ENCODE assay signal across 20 cellular contexts in the genomic region with DNA sequence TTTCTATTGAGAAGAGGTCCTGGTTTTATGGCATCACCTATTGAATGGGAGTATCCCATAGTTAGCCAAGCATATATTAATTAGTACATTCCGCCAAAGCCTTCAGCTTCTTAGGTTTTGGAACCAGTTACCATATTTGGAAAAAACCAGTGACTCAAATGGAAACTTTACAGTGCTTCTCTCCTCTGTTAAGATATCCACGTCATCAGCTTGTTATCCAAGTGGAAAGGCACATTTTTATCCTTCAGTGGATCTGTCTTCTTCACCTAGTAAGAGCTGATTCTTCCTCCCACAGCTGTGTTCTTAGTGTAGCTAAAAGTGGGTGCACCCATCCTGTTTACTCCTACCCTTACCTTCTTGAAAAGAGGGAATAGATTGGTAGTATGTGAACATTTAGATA. TPM values are rescaled to one million over a fixed set of nuclear protein-coding genes. Genes with fewer than 3 reads are reported as not detected.
DNase-seq lines count a peak whose midpoint lies in the region; ATAC-seq and TF ChIP-seq lines count a peak whose summit lies in the region.
"Had no signal": no experiment of that assay in that cellular context is flagged by ENCODE, and none has a peak within 500 bp of the region (broad histone marks: within the 10 kb centered on the region; RNA-seq: fewer than 3 reads in every experiment).

No MANE protein-coding gene starts in this region.

- H3K4me3 Mint-ChIP-seq in CD14-positive monocyte = no peak overlapping the region
- H3K4me3 Mint-ChIP-seq in naive thymus-derived CD8-positive, alpha-beta T cell = no peak overlapping the region
- H3K4me3 Mint-ChIP-seq: activated CD8-positive, alpha-beta T cell treated with anti-CD3 and anti-CD28 coated beads, Interleukin-2, amount 10 ng/mL, durations not matched to agents 7 days and 5 days; activated naive CD8-positive, alpha-beta T cell treated with anti-CD3 and anti-CD28 coated beads, Interleukin-2, amount 50 U/mL, for 24 hours; dendritic cell treated with granulocyte-macrophage colony-stimulating factor and Interleukin-4, amounts not matched to agents 40 ng/mL and 50 ng/mL, for 4 days; stimulated activated effector memory CD8-positive, alpha-beta T cell treated with anti-CD3 and anti-CD28 coated beads, Interleukin-12 subunit alpha, Interleukin-12 subunit beta, amount 100 ng/mL, for 72 hours had no signal

- peak overlapping the region; percentile 19; the same call in 1 of the 2 replicates for H3K27ac ChIP-seq in GM23248
- H3K27ac ChIP-seq: BLaER1, epithelial cell of prostate, spleen, tibial nerve, WERI-Rb-1 had no signal

- H3K9ac ChIP-seq in GM23248 (no peak overlapping the region), adipocyte (ENCODE audit: low read length) (no peak overlapping the region)
- H3K9ac ChIP-seq: BLaER1 had no signal

- in situ Hi-C loops in GM23248 (cut with MboI) = no loop called here

- no peaks in the 10 kb centered on the region for H3K27me3 ChIP-seq in GM23248 (replicated peaks; ENCODE audit: insufficient read depth)
- no peaks in the 10 kb centered on the region for H3K27me3 ChIP-seq in adipocyte (replicated peaks; ENCODE audit: control insufficient read depth, insufficient read depth, low read length)
- H3K27me3 ChIP-seq: BLaER1, tibial nerve had no signal

- peaks cover 13% of the 10 kb centered on the region for H3K4me1 ChIP-seq in GM23248 (ENCODE audit: insufficient read depth)
- H3K4me1 ChIP-seq in adipocyte (ENCODE audit: control insufficient read depth, insufficient read depth, low read length) = peaks cover 13% of the 10 kb centered on the region
- H3K4me1 ChIP-seq: BLaER1 had no signal

- no peaks in the 10 kb centered on the region for H3K36me3 Mint-ChIP-seq in CD14-positive monocyte
- no peaks in the 10 kb centered on the region for H3K36me3 Mint-ChIP-seq in naive thymus-derived CD8-positive, alpha-beta T cell
- H3K36me3 Mint-ChIP-seq: stimulated activated effector memory CD8-positive, alpha-beta T cell treated with anti-CD3 and anti-CD28 coated beads, Interleukin-12 subunit alpha, Interleukin-12 subunit beta, amount 100 ng/mL, for 72 hours had no signal

- H3F3A ChIP-seq in GM23248 (ENCODE audit: insufficient read depth) = no peaks in the 10 kb centered on the region

- no peaks in the 10 kb centered on the region for H3K4me1 Mint-ChIP-seq in CD14-positive monocyte
- H3K4me1 Mint-ChIP-seq in naive thymus-derived CD8-positive, alpha-beta T cell = peaks cover 0 to 1% (median under 1%) of the 10 kb centered on the region in 4 donors
- H3K4me1 Mint-ChIP-seq: activated naive CD8-positive, alpha-beta T cell treated with anti-CD3 and anti-CD28 coated beads, Interleukin-2, amount 50 U/mL, for 24 hours; stimulated activated effector memory CD8-positive, alpha-beta T cell treated with anti-CD3 and anti-CD28 coated beads, Interleukin-12 subunit alpha, Interleukin-12 subunit beta, amount 100 ng/mL, for 72 hours had no signal

- WGBS in GM23248 (ENCODE audit: low coverage in 1 of 2, low lambda C conversion rate in 2 of 2, missing lambda C conversion rate in 2 of 2), 2 experiments = 55% methylated on average over 2 of the region's 2 CpGs

- POLR2A ChIA-PET in naive thymus-derived CD8-positive, alpha-beta T cell (lab: Charles Lee) = no interaction called here

- peaks cover under 1 to 1% (median 1%) of the 10 kb centered on the region in 3 donors for H3K27me3 Mint-ChIP-seq in CD14-positive monocyte (ENCODE audit: low read depth in 3 of 3)
- peaks cover 0 to 29% (median 5%) of the 10 kb centered on the region in 5 donors for H3K27me3 Mint-ChIP-seq in naive thymus-derived CD8-positive, alpha-beta T cell
- H3K27me3 Mint-ChIP-seq: dendritic cell treated with granulocyte-macrophage colony-stimulating factor and Interleukin-4, amounts not matched to agents 40 ng/mL and 50 ng/mL, for 4 days had no signal

- peak overlapping the region; percentile 0 for H3K4me2 ChIP-seq in GM23248 (ENCODE audit: unreplicated experiment)
- H3K4me2 ChIP-seq: BLaER1 had no signal

- TF ChIP-seq CTCF in fibroblast of mammary gland (conservative IDR thresholded peaks at IDR 0.05; ENCODE audit: control insufficient read depth, insufficient read depth, low read depth, low read length) = no peak
- no peak for TF ChIP-seq CTCF in CD14-positive monocyte (IDR thresholded peaks at IDR 0.05)

- H3K9me3 ChIP-seq in GM23248 (ENCODE audit: low read depth) = no peaks in the 10 kb centered on the region
- no peaks in the 10 kb centered on the region for H3K9me3 ChIP-seq in adipocyte (ENCODE audit: control insufficient read depth, low read length)
- H3K9me3 ChIP-seq: BLaER1, mucosa of descending colon, spleen, tibial nerve had no signal

- intact Hi-C loops in CD14-positive monocyte (cut with micrococcal nuclease) = no loop called here

- DNase-seq in GM23248 = peak; percentile 72
- DNase-seq in adipocyte (ENCODE audit: low read depth) = peak; percentile 34
- DNase-seq in fibroblast of mammary gland (ENCODE audit: low read depth) = peak; percentile 68
- DNase-seq in putamen (ENCODE audit: low spot score) = peak; percentile 80
- no peak for DNase-seq in CD14-positive monocyte (ENCODE audit: low spot score)
- no peak for DNase-seq in naive thymus-derived CD8-positive, alpha-beta T cell
- DNase-seq: activated CD8-positive, alpha-beta T cell treated with anti-CD3 and anti-CD28 coated beads, Interleukin-2, amount 10 ng/mL, durations not matched to agents 7 days and 5 days; activated naive CD8-positive, alpha-beta T cell treated with anti-CD3 and anti-CD28 coated beads, Interleukin-2, amount 50 U/mL, for 24 hours; mucosa of descending colon; NCI-H1105 treated with DMSO at 0.1 percent for 48 hours; spleen; T-helper 1 cell; WERI-Rb-1 had no signal

- no peaks in the 10 kb centered on the region for H3K36me3 ChIP-seq in GM23248 (ENCODE audit: low read depth)
- H3K36me3 ChIP-seq in adipocyte (ENCODE audit: control insufficient read depth, insufficient read depth, low read length, severe bottlenecking) = no peaks in the 10 kb centered on the region
- H3K36me3 ChIP-seq: BLaER1, spleen, tibial nerve, WERI-Rb-1 had no signal

- ATAC-seq in GM21786 (IDR thresholded peaks at IDR 0.05; ENCODE audit: unreplicated experiment) = no peak
- ATAC-seq in HG02852 (IDR thresholded peaks at IDR 0.05; ENCODE audit: unreplicated experiment) = no peak
- ATAC-seq in naive thymus-derived CD8-positive, alpha-beta T cell = no peak
- ATAC-seq: activated CD8-positive, alpha-beta T cell treated with anti-CD3 and anti-CD28 coated beads, Interleukin-2, amount 10 ng/mL, durations not matched to agents 7 days and 5 days; activated naive CD8-positive, alpha-beta T cell treated with anti-CD3 and anti-CD28 coated beads, Interleukin-2, amount 50 U/mL, for 24 hours; mucosa of descending colon; stimulated activated effector memory CD8-positive, alpha-beta T cell treated with anti-CD3 and anti-CD28 coated beads, Interleukin-12 subunit alpha, Interleukin-12 subunit beta, amount 100 ng/mL, for 72 hours had no signal

- H4K20me1 ChIP-seq in GM23248 (ENCODE audit: insufficient read depth) = no peaks in the 10 kb centered on the region
- H4K20me1 ChIP-seq: BLaER1 had no signal

- no peak overlapping the region for H3K27ac Mint-ChIP-seq in CD14-positive monocyte
- no peak overlapping the region for H3K27ac Mint-ChIP-seq in naive thymus-derived CD8-positive, alpha-beta T cell
- H3K27ac Mint-ChIP-seq: activated CD8-positive, alpha-beta T cell treated with anti-CD3 and anti-CD28 coated beads, Interleukin-2, amount 10 ng/mL, durations not matched to agents 7 days and 5 days; activated naive CD8-positive, alpha-beta T cell treated with anti-CD3 and anti-CD28 coated beads, Interleukin-2, amount 50 U/mL, for 24 hours; dendritic cell treated with granulocyte-macrophage colony-stimulating factor and Interleukin-4, amounts not matched to agents 40 ng/mL and 50 ng/mL, for 4 days; stimulated activated effector memory CD8-positive, alpha-beta T cell treated with anti-CD3 and anti-CD28 coated beads, Interleukin-12 subunit alpha, Interleukin-12 subunit beta, amount 100 ng/mL, for 72 hours had no signal

- H2AFZ ChIP-seq in GM23248 = peak overlapping the region; percentile 52

- no peaks in the 10 kb centered on the region for H3K9me2 ChIP-seq in GM23248 (ENCODE audit: insufficient read depth)

- H3K79me2 ChIP-seq in GM23248 (ENCODE audit: insufficient read depth) = no peaks in the 10 kb centered on the region

- H3K9me3 Mint-ChIP-seq in CD14-positive monocyte = no peaks in the 10 kb centered on the region
- H3K9me3 Mint-ChIP-seq in naive thymus-derived CD8-positive, alpha-beta T cell = no peaks in the 10 kb centered on the region
- H3K9me3 Mint-ChIP-seq: activated naive CD8-positive, alpha-beta T cell treated with anti-CD3 and anti-CD28 coated beads, Interleukin-2, amount 50 U/mL, for 24 hours; dendritic cell treated with granulocyte-macrophage colony-stimulating factor and Interleukin-4, amounts not matched to agents 40 ng/mL and 50 ng/mL, for 4 days; stimulated activated effector memory CD8-positive, alpha-beta T cell treated with anti-CD3 and anti-CD28 coated beads, Interleukin-12 subunit alpha, Interleukin-12 subunit beta, amount 100 ng/mL, for 72 hours had no signal

- H3K4me3 ChIP-seq in GM23248 (no peak overlapping the region), adipocyte (ENCODE audit: low read length) (no peak overlapping the region), fibroblast of mammary gland (ENCODE audit: control insufficient read depth, low read depth, low read length) (no peak overlapping the region)
- H3K4me3 ChIP-seq: BLaER1, mucosa of descending colon, spleen, tibial nerve had no signal

RNA-seq across cellular contexts. Expression of a gene that starts 34.5 kb away (rescaled TPM):
- 5.1 and 5.7 TPM in 2 replicates for total RNA-seq in GM23248 (2014; rRNA removed; shearing (Covaris generic))
- polyA plus RNA-seq in GM23248 (2016; fragmentation: Nextera tagmentation; extraction: Ambion mirVana) (11.3 and 12.3 TPM in 2 replicates), CD14-positive monocyte (not detected)
- total RNA-seq in naive thymus-derived CD8-positive, alpha-beta T cell = not detected
- not detected for polyA plus RNA-seq in naive thymus-derived CD8-positive, alpha-beta T cell
- total RNA-seq: activated CD8-positive, alpha-beta T cell treated with anti-CD3 and anti-CD28 coated beads, Interleukin-2, amount 10 ng/mL, durations not matched to agents 7 days and 5 days had no signal

Comparison
In these comparisons a context has a peak if more than half of its experiments do, and no peak if none do; other contexts are left out.
1. DNase-seq: peak in GM23248 (single experiment), adipocyte (single experiment), fibroblast of mammary gland (single experiment) and putamen (single experiment); none in CD14-positive monocyte (single experiment) and naive thymus-derived CD8-positive, alpha-beta T cell (0 of 10).
2. RNA of a gene that starts 34.5 kb away (polyA plus RNA-seq): 11.3 to 12.3 TPM in GM23248; not detected in CD14-positive monocyte and not detected in naive thymus-derived CD8-positive, alpha-beta T cell; every median in the first group is over 10 times any median in the second.